14 cellular contexts compared by ENCODE assay signal in the genomic region with DNA sequence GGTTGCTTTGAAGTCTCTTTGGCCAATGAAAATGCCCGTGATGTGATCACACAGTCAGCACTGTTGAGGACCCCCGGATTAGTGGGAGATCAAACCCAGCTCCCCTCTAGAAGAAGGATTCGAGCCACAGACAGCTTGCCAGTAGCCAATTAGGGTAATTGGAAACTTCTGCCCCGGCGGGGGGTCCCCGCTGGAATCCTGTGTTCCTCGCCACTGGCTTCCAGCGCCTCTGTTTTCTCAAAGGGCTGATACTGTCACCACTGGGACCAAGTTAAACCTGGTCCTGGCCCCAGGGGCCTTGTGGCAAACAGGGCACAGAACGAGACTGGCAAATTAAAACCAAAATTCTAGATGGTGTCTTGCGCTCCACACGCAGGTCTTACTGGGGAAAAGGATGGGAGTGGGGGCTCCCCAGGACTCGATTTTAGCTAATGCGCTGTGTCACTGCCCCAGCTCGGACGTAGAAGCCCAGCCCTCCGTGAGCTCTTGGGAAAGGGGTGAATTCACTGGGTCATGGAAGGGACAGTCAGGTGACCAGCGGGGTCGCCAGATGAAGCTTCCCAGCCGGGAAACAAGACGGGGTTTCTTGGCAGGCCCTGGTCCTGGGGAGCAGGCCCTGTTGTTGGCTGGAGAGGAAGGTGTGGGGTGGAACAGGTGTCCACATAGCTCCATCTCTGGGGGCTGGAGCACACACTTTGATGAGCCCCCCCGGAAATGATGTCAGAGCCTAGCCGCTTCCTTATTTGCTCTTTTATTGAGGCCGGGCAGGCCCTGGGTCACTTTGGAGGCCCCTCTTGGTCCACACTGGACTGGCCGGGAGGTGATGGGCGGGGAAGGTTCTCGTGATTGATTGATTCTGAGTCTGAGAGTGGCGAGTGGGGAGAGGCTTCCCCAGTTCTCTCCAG.
DNase-seq lines count a peak whose midpoint lies in the region; ATAC-seq and TF ChIP-seq lines count a peak whose summit lies in the region.
"Had no signal": no experiment of that assay in that cellular context is flagged by ENCODE, and none has a peak within 500 bp of the region (broad histone marks: within the 10 kb centered on the region; RNA-seq: fewer than 3 reads in every experiment).

No MANE protein-coding gene starts in this region.

- peaks cover 0 to 8% (median 6%) of the 10 kb centered on the region in 5 experiments for H3K9me3 Mint-ChIP-seq in brain
- H3K9me3 Mint-ChIP-seq in activated T-cell treated with anti-CD3 and anti-CD28 coated beads, Interleukin-2, amount 50 U/mL, for 72 hours: no peaks in the 10 kb centered on the region
- H3K9me3 Mint-ChIP-seq: activated naive CD4-positive, alpha-beta T cell treated with anti-CD3 and anti-CD28 coated beads for 36 hours; stimulated activated naive CD8-positive, alpha-beta T cell treated with anti-CD3 and anti-CD28 coated beads, Interleukin-15, Interleukin-2, amounts not matched to agents 100 ng/mL and 50 ng/mL, for 24 hours had no signal

- peak overlapping the region; percentile 4 to 35 for H3K27ac ChIP-seq in right atrium auricular region
- H3K27ac ChIP-seq in mesenchymal stem cell (ENCODE audit: low read length, poor library complexity, severe bottlenecking): no peak overlapping the region
- H3K27ac ChIP-seq in tibial artery: peak overlapping the region; percentile 68 to 75
- H3K27ac ChIP-seq: sigmoid colon had no signal

- no peak for DNase-seq in right atrium auricular region (ENCODE audit: low spot score)
- DNase-seq in Right ventricle myocardium superior: no peak
- DNase-seq in mesenchymal stem cell: no peak
- DNase-seq in tibial artery: no peak
- no peak for DNase-seq in NOMO-1 (lab: John Stamatoyannopoulos, UW; ENCODE audit: unreplicated experiment in 2 of 2)
- DNase-seq in T-helper 17 cell: no peak
- DNase-seq in activated T-cell treated with anti-CD3 and anti-CD28 coated beads, Interleukin-2, amount 50 U/mL, for 72 hours: no peak
- DNase-seq: activated CD4-positive, CD25-positive, alpha-beta regulatory T cell; activated naive CD4-positive, alpha-beta T cell treated with anti-CD3 and anti-CD28 coated beads for 36 hours; naive B cell; sigmoid colon had no signal

- TF ChIP-seq CTCF in right atrium auricular region (IDR thresholded peaks at IDR 0.05) (no peak), brain (conservative IDR thresholded peaks at IDR 0.05) (no peak), tibial artery (IDR thresholded peaks at IDR 0.05) (no peak)

- H3K27ac Mint-ChIP-seq in brain (peak overlapping the region; percentile 92 to 96 (median 95)), T-helper 17 cell (no peak overlapping the region)
- no peak overlapping the region for H3K27ac Mint-ChIP-seq in activated T-cell treated with anti-CD3 and anti-CD28 coated beads, Interleukin-2, amount 50 U/mL, for 72 hours
- H3K27ac Mint-ChIP-seq: activated naive CD4-positive, alpha-beta T cell treated with anti-CD3 and anti-CD28 coated beads for 36 hours; stimulated activated naive CD8-positive, alpha-beta T cell treated with anti-CD3 and anti-CD28 coated beads, Interleukin-15, Interleukin-2, amounts not matched to agents 100 ng/mL and 50 ng/mL, for 24 hours had no signal

- H3K23ac ChIP-seq in mesenchymal stem cell (ENCODE audit: low read length in 2 of 2): no peak overlapping the region

- ATAC-seq in Right ventricle myocardium superior (ENCODE audit: poor library complexity) (no peak), T-helper 17 cell (no peak)
- ATAC-seq in activated T-cell treated with anti-CD3 and anti-CD28 coated beads, Interleukin-2, amount 50 U/mL, for 72 hours (replicated peaks in 1 of 2): no peak
- ATAC-seq: gastroesophageal sphincter had no signal

- peaks cover 4% of the 10 kb centered on the region for H3K36me3 ChIP-seq in right atrium auricular region
- peaks cover 34 to 59% of the 10 kb centered on the region in 2 experiments for H3K36me3 ChIP-seq in mesenchymal stem cell (ENCODE audit: control insufficient read depth in 1 of 2, insufficient read depth in 2 of 2, low read depth in 1 of 2, low read length in 2 of 2)
- peaks cover 0 to 47% (median 7%) of the 10 kb centered on the region in 3 donors for H3K36me3 ChIP-seq in tibial artery

- H3K36me3 Mint-ChIP-seq in brain: peaks cover 44% of the 10 kb centered on the region
- peaks cover 2% of the 10 kb centered on the region for H3K36me3 Mint-ChIP-seq in T-helper 17 cell (ENCODE audit: low read depth)
- H3K36me3 Mint-ChIP-seq in activated T-cell treated with anti-CD3 and anti-CD28 coated beads, Interleukin-2, amount 50 U/mL, for 72 hours (ENCODE audit: insufficient read depth in 2 of 2): no peaks in the 10 kb centered on the region

- H3K4me2 ChIP-seq in mesenchymal stem cell (ENCODE audit: low read length, poor library complexity, severe bottlenecking): no peak overlapping the region

- peaks cover 6% of the 10 kb centered on the region for H3K79me1 ChIP-seq in mesenchymal stem cell (replicated peaks; ENCODE audit: low read length, poor library complexity, severe bottlenecking)

- no peak overlapping the region for H4K8ac ChIP-seq in mesenchymal stem cell (ENCODE audit: low read length)

- no peak overlapping the region for H2AFZ ChIP-seq in mesenchymal stem cell (ENCODE audit: low read depth, low read length)

- H3K18ac ChIP-seq in mesenchymal stem cell (ENCODE audit: low read depth in 1 of 2, low read length in 2 of 2): peak overlapping the region in 1 of 2 experiments; percentile 14

- peaks cover 5% of the 10 kb centered on the region for H3K27me3 Mint-ChIP-seq in brain
- no peaks in the 10 kb centered on the region for H3K27me3 Mint-ChIP-seq in T-helper 17 cell
- no peaks in the 10 kb centered on the region for H3K27me3 Mint-ChIP-seq in activated T-cell treated with anti-CD3 and anti-CD28 coated beads, Interleukin-2, amount 50 U/mL, for 72 hours (ENCODE audit: low read depth)
- H3K27me3 Mint-ChIP-seq: naive B cell; stimulated activated naive CD8-positive, alpha-beta T cell treated with anti-CD3 and anti-CD28 coated beads, Interleukin-15, Interleukin-2, amounts not matched to agents 100 ng/mL and 50 ng/mL, for 24 hours had no signal

- H3K4me1 ChIP-seq in right atrium auricular region: peaks cover 0 to 23% of the 10 kb centered on the region in 2 donors
- peaks cover 38% of the 10 kb centered on the region for H3K4me1 ChIP-seq in mesenchymal stem cell (ENCODE audit: control insufficient read depth, insufficient read depth, low read depth, low read length)
- peaks cover 4 to 41% (median 23%) of the 10 kb centered on the region in 4 donors for H3K4me1 ChIP-seq in tibial artery

- peak overlapping the region; percentile 3 for H2BK5ac ChIP-seq in mesenchymal stem cell (ENCODE audit: low read depth, low read length, poor library complexity, severe bottlenecking)

- 86% methylated on average over 27 of the region's 27 CpGs for WGBS in mesenchymal stem cell

- no peak overlapping the region for H3K9ac ChIP-seq in mesenchymal stem cell (ENCODE audit: low read length)

- no peak overlapping the region for H2BK12ac ChIP-seq in mesenchymal stem cell (ENCODE audit: low read length in 2 of 2)

- H3K9me3 ChIP-seq in right atrium auricular region: no peaks in the 10 kb centered on the region
- H3K9me3 ChIP-seq in mesenchymal stem cell (ENCODE audit: control insufficient read depth, low read length): no peaks in the 10 kb centered on the region
- no peaks in the 10 kb centered on the region for H3K9me3 ChIP-seq in tibial artery
- H3K9me3 ChIP-seq in T-helper 17 cell (ENCODE audit: control insufficient read depth, low read length, poor library complexity, severe bottlenecking): no peaks in the 10 kb centered on the region
- H3K9me3 ChIP-seq: gastroesophageal sphincter, sigmoid colon had no signal

- intact Hi-C loops in Right ventricle myocardium superior (cut with DNase I) (no loop called here), tibial artery (cut with DNase I; ENCODE audit: low total_unique reads) (no loop called here)

- no peak overlapping the region for H3K4ac ChIP-seq in mesenchymal stem cell (ENCODE audit: low read depth in 1 of 2, low read length in 2 of 2)

- no peak overlapping the region for H2BK120ac ChIP-seq in mesenchymal stem cell (ENCODE audit: low read depth, low read length)

- H3K4me3 Mint-ChIP-seq in brain: peak overlapping the region in 4 of 5 experiments; percentile 50 to 65 (median 64)
- H3K4me3 Mint-ChIP-seq in T-helper 17 cell: no peak overlapping the region
- no peak overlapping the region for H3K4me3 Mint-ChIP-seq in activated T-cell treated with anti-CD3 and anti-CD28 coated beads, Interleukin-2, amount 50 U/mL, for 72 hours
- H3K4me3 Mint-ChIP-seq: activated naive CD4-positive, alpha-beta T cell treated with anti-CD3 and anti-CD28 coated beads for 36 hours; naive B cell; stimulated activated naive CD8-positive, alpha-beta T cell treated with anti-CD3 and anti-CD28 coated beads, Interleukin-15, Interleukin-2, amounts not matched to agents 100 ng/mL and 50 ng/mL, for 24 hours had no signal

- no peak overlapping the region for H4K91ac ChIP-seq in mesenchymal stem cell (ENCODE audit: low read length)

- no peak overlapping the region for H2BK15ac ChIP-seq in mesenchymal stem cell (ENCODE audit: low read depth, poor library complexity, severe bottlenecking)

- no peak overlapping the region for H3K14ac ChIP-seq in mesenchymal stem cell (ENCODE audit: low read length in 2 of 2)

- H3K27me3 ChIP-seq in right atrium auricular region (no peaks in the 10 kb centered on the region), mesenchymal stem cell (ENCODE audit: control insufficient read depth in 1 of 2, insufficient read depth in 1 of 2, low read length in 2 of 2) (no peaks in the 10 kb centered on the region), tibial artery (no peaks in the 10 kb centered on the region)
- H3K27me3 ChIP-seq: gastroesophageal sphincter, sigmoid colon had no signal

- peaks cover 53% of the 10 kb centered on the region for H3K4me1 Mint-ChIP-seq in brain
- peaks cover 17% of the 10 kb centered on the region for H3K4me1 Mint-ChIP-seq in T-helper 17 cell
- H3K4me1 Mint-ChIP-seq in activated T-cell treated with anti-CD3 and anti-CD28 coated beads, Interleukin-2, amount 50 U/mL, for 72 hours (ENCODE audit: low read depth): peaks cover 4% of the 10 kb centered on the region
- H3K4me1 Mint-ChIP-seq: naive B cell had no signal

- H3K4me3 ChIP-seq in right atrium auricular region (no peak overlapping the region), mesenchymal stem cell (ENCODE audit: insufficient read depth in 1 of 2, low read depth in 1 of 2, low read length in 2 of 2) (no peak overlapping the region), tibial artery (no peak overlapping the region)
- H3K4me3 ChIP-seq: gastroesophageal sphincter, sigmoid colon had no signal

- peak overlapping the region; percentile 46 for H2AK5ac ChIP-seq in mesenchymal stem cell (ENCODE audit: low read length, severe bottlenecking)

Comparison
In these comparisons a context has a peak if more than half of its experiments do, and no peak if none do; other contexts are left out.
1. H3K27ac Mint-ChIP-seq: peak in brain (5 of 5); none in T-helper 17 cell (single experiment) and activated T-cell treated with anti-CD3 and anti-CD28 coated beads, Interleukin-2, amount 50 U/mL, for 72 hours (single experiment).
2. H3K4me3 Mint-ChIP-seq: peak in brain (4 of 5); none in T-helper 17 cell (single experiment) and activated T-cell treated with anti-CD3 and anti-CD28 coated beads, Interleukin-2, amount 50 U/mL, for 72 hours (0 of 2).